In genomic region chr1:100352267-100353072, GRCh38 we compare ENCODE assay signal across 8 cellular contexts. TPM values are rescaled to one million over a fixed set of nuclear protein-coding genes. Genes with fewer than 3 reads are reported as not detected.
DNase-seq lines count a peak whose midpoint lies in the region; ATAC-seq and TF ChIP-seq lines count a peak whose summit lies in the region.

CDC14A (plus strand) TSS chr1:100352506; CDS start chr1:100352955, 449 bp downstream.

- H3K4me3 ChIP-seq in HFF-Myc (replicated peaks; ENCODE audit: low read depth, low read length) (peak within 1 kb of the TSS; percentile 90), SK-N-MC (peak within 1 kb of the TSS; percentile 85), testis (peak within 1 kb of the TSS; percentile 85)

- 0 to 1% methylated on average over 42 to 58 of the region's 65 CpGs for WGBS in testis, 2 donors

- H3K36me3 ChIP-seq in SK-N-MC (ENCODE audit: insufficient read depth, low read length): no peaks in the 10 kb centered on the region
- H3K36me3 ChIP-seq in testis (ENCODE audit: low read depth, missing control alignments): no peaks in the 10 kb centered on the region

- peak; percentile 83 for ATAC-seq in omental fat pad (ENCODE audit: low FRiP score)

- H3K4me1 ChIP-seq in testis: peaks cover 2% of the 10 kb centered on the region

- peak; percentile 31 for TF ChIP-seq POLR2A in testis (IDR thresholded peaks at IDR 0.05)

- peak; percentile 88 for DNase-seq in GM04504 (ENCODE audit: low read depth)
- DNase-seq in HFF-Myc (ENCODE audit: extremely low read depth, low read depth): peak; percentile 82
- peak; percentile 95 for DNase-seq in NAMALWA (ENCODE audit: low spot score)
- peak; percentile 37 for DNase-seq in SK-N-MC (ENCODE audit: low read depth, low spot score)
- peak; percentile 81 for DNase-seq in activated naive CD4-positive, alpha-beta T cell treated with anti-CD3 and anti-CD28 coated beads, Interleukin-2, amount 50 U/mL, for 16 hours
- peak; percentile 64 for DNase-seq in glomerular endothelial cell (ENCODE audit: extremely low read depth, low read depth, low spot score)
- peak; percentile 63 for DNase-seq in omental fat pad (ENCODE audit: low spot score)
- peak; percentile 96 for DNase-seq in testis

- no peak for TF ChIP-seq CTCF in HFF-Myc (IDR thresholded peaks at IDR 0.05; ENCODE audit: low read depth, low read length, missing control alignments)
- no peak for TF ChIP-seq CTCF in omental fat pad (IDR thresholded peaks at IDR 0.05)
- no peak for TF ChIP-seq CTCF in testis (IDR thresholded peaks at IDR 0.05)

- no peaks in the 10 kb centered on the region for H3K27me3 ChIP-seq in testis

- peak within 1 kb of the TSS; percentile 71 for H3K9ac ChIP-seq in SK-N-MC (ENCODE audit: insufficient read length)

- H3K9me3 ChIP-seq in SK-N-MC (ENCODE audit: low read depth, low read length) (no peaks in the 10 kb centered on the region), testis (no peaks in the 10 kb centered on the region)

- H3K27ac ChIP-seq in SK-N-MC (peak within 1 kb of the TSS; percentile 91), testis (peak within 1 kb of the TSS; percentile 86 to 91)

- intact Hi-C loops in testis (cut with DNase I; ENCODE audit: low total_unique reads): no loop called here

RNA-seq across cellular contexts. Expression of gene CDC14A, which starts in this region (rescaled TPM):
- total RNA-seq in glomerular endothelial cell (8.6 and 11.8 TPM in 2 replicates), omental fat pad (10 to 100 TPM in 3 of 4 donors, 1 to 10 TPM in 1; 9.4 to 39.9 (median 13.4) TPM), testis (10 to 100 TPM; 28.3 to 40.6 TPM)
- 55.9 TPM for polyA plus RNA-seq in testis (ENCODE audit: insufficient read depth, low read depth, low replicate concordance)

Comparison
In these comparisons a context has a peak if more than half of its experiments do, and no peak if none do; other contexts are left out.
1. Peak in every context shown above with its lines: DNase-seq, ATAC-seq, H3K4me3 ChIP-seq and H3K27ac ChIP-seq.
2. DNase-seq: peak in every context shown above with its lines; median percentile 96 in testis; 95 in NAMALWA; 88 in GM04504; 82 in HFF-Myc; 81 in activated naive CD4-positive, alpha-beta T cell treated with anti-CD3 and anti-CD28 coated beads, Interleukin-2, amount 50 U/mL, for 16 hours; 64 in glomerular endothelial cell; 63 in omental fat pad; 37 in SK-N-MC.